ENCODE assay signal across 14 cellular contexts in the genomic region with DNA sequence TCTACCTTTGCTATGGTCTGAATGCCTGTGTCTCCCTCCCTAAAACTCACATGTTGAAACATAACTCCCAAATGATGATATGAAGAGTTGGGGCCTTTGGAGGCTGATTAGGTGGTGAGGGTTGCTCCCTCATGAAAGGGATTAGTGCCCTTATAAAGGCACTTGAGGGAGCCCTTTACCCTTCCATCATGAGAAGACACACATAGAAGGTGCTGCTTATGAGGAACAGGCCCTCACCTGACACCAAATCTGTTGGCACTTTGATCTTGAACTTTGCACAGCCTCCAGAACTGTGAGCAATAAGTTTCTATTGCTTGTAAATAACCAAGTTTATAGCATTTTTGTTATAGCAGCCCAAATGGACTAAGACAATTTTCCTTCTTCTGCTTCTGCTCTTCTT.
"Had no signal": no experiment of that assay in that cellular context is flagged by ENCODE, and none has a peak within 500 bp of the region (broad histone marks: within the 10 kb centered on the region; RNA-seq: fewer than 3 reads in every experiment).

No MANE protein-coding gene starts in this region.

- H3K4me3 ChIP-seq: ovary, right lobe of liver, suprapubic skin had no signal

- H3K27ac ChIP-seq: ovary, right lobe of liver, suprapubic skin had no signal

- H3K36me3 ChIP-seq: ovary, right lobe of liver, suprapubic skin had no signal

- H3K4me3 Mint-ChIP-seq: activated naive CD4-positive, alpha-beta T cell treated with anti-CD3 and anti-CD28 coated beads for 36 hours; activated naive CD8-positive, alpha-beta T cell treated with anti-CD3 and anti-CD28 coated beads, Interleukin-2, amount 50 U/mL, for 24 hours; stimulated activated naive CD8-positive, alpha-beta T cell treated with anti-CD3 and anti-CD28 coated beads, Interleukin-15, Interleukin-2, amounts not matched to agents 100 ng/mL and 50 ng/mL, for 24 hours had no signal

- H3K27ac Mint-ChIP-seq: activated naive CD4-positive, alpha-beta T cell treated with anti-CD3 and anti-CD28 coated beads for 36 hours; activated naive CD8-positive, alpha-beta T cell treated with anti-CD3 and anti-CD28 coated beads, Interleukin-2, amount 50 U/mL, for 24 hours; activated T-helper 2 cell treated with anti-CD3 and anti-CD28 coated beads, Interferon-gamma antibody, Interleukin-2, Interleukin-4, amounts not matched to agents 10 μg/mL and 5 μg/mL and 100 μg/mL, durations not matched to agents 14 hours and 24 hours and 36 hours; stimulated activated naive CD8-positive, alpha-beta T cell treated with anti-CD3 and anti-CD28 coated beads, Interleukin-15, Interleukin-2, amounts not matched to agents 100 ng/mL and 50 ng/mL, for 24 hours had no signal

- H3K27me3 ChIP-seq: ovary, right lobe of liver, suprapubic skin had no signal

- H3K9me3 Mint-ChIP-seq: activated naive CD8-positive, alpha-beta T cell treated with anti-CD3 and anti-CD28 coated beads, Interleukin-2, amount 50 U/mL, for 24 hours had no signal

- DNase-seq: activated CD4-positive, alpha-beta T cell treated with anti-CD3 and anti-CD28 coated beads, Interleukin-2, amount 50 U/mL, for 4 hours; activated CD4-positive, CD25-positive, alpha-beta regulatory T cell treated with anti-CD3 and anti-CD28 coated beads, Interleukin-2, amount 50 U/mL, for 72 hours; activated naive CD4-positive, alpha-beta T cell treated with anti-CD3 and anti-CD28 coated beads for 36 hours; activated naive CD8-positive, alpha-beta T cell treated with anti-CD3 and anti-CD28 coated beads, Interleukin-2, amount 50 U/mL, for 24 hours; activated T-cell treated with anti-CD3 and anti-CD28 coated beads for 4 hours; aorta; ovary; right lobe of liver; T-helper 1 cell; T1000; trophoblast cell had no signal

- H3K27me3 Mint-ChIP-seq: activated naive CD8-positive, alpha-beta T cell treated with anti-CD3 and anti-CD28 coated beads, Interleukin-2, amount 50 U/mL, for 24 hours; stimulated activated naive CD8-positive, alpha-beta T cell treated with anti-CD3 and anti-CD28 coated beads, Interleukin-15, Interleukin-2, amounts not matched to agents 100 ng/mL and 50 ng/mL, for 24 hours had no signal

- ATAC-seq: activated naive CD8-positive, alpha-beta T cell treated with anti-CD3 and anti-CD28 coated beads, Interleukin-2, amount 50 U/mL, for 24 hours had no signal

- H3K4me1 Mint-ChIP-seq: activated naive CD8-positive, alpha-beta T cell treated with anti-CD3 and anti-CD28 coated beads, Interleukin-2, amount 50 U/mL, for 24 hours had no signal

- H3K4me1 ChIP-seq: right lobe of liver had no signal

- H3K9me3 ChIP-seq: ovary, right lobe of liver, suprapubic skin had no signal
